In the genomic region with DNA sequence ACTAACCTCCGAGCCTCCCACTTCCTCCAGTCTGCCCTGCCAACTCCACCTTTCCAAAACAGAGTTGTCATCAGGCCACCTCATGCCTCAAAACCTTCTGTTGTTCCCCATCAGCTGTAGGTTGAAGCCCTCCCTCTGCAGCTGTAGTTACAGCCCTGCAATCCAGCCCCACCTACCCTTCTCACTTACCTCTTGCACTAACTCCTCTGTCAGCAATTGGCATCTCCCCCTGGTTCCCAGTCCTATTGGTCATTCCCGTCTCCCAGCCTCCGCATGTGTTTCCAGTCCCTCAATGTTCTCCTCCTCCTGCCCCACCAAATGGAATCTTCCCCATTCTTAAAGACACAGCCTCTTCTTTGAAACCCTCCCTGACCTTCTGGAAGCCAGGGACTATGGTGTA, we compare ENCODE assay signal across 25 cellular contexts.
"Had no signal": no experiment of that assay in that cellular context is flagged by ENCODE, and none has a peak within 500 bp of the region (broad histone marks: within the 10 kb centered on the region; RNA-seq: fewer than 3 reads in every experiment).

No MANE protein-coding gene starts in this region.

- H3K9me3 Mint-ChIP-seq: natural killer cell; stimulated activated memory B cell treated with anti-CD40 and anti-IgM and Interleukin-4, amounts not matched to agents 10 μg/mL and 1 μg/mL and 100 μg/mL, for 72 hours had no signal

- H3K4me3 Mint-ChIP-seq: immature natural killer cell; natural killer cell; stimulated activated memory B cell treated with anti-CD40 and anti-IgM and Interleukin-4, amounts not matched to agents 10 μg/mL and 1 μg/mL and 100 μg/mL, for 72 hours had no signal

- H3K4me1 Mint-ChIP-seq: stimulated activated memory B cell treated with anti-CD40 and anti-IgM and Interleukin-4, amounts not matched to agents 10 μg/mL and 1 μg/mL and 100 μg/mL, for 72 hours had no signal

- ATAC-seq: left colon; left ventricle myocardium superior; lower lobe of right lung; natural killer cell; pancreas; sciatic nerve; stimulated activated memory B cell treated with anti-CD40 and anti-IgM and Interleukin-4, amounts not matched to agents 10 μg/mL and 1 μg/mL and 100 μg/mL, for 72 hours; stimulated activated naive CD8-positive, alpha-beta T cell treated with anti-CD3 and anti-CD28 coated beads, Interleukin-15, Interleukin-2, amounts not matched to agents 100 U/mL and 50 U/mL, for 24 hours had no signal

- H3K4me2 ChIP-seq: smooth muscle cell had no signal

- H3K4me1 ChIP-seq: esophagus squamous epithelium, lower lobe of right lung, pancreas, tibial nerve, upper lobe of left lung had no signal

- H3K27me3 ChIP-seq: pancreas, tibial nerve, upper lobe of left lung had no signal

- H3K9me3 ChIP-seq: esophagus squamous epithelium, lower lobe of right lung, pancreas, thoracic aorta, tibial nerve, upper lobe of left lung had no signal

- H3K36me3 ChIP-seq: esophagus squamous epithelium, lower lobe of right lung, pancreas, thoracic aorta, tibial nerve, upper lobe of left lung had no signal

- H3K27ac Mint-ChIP-seq: stimulated activated memory B cell treated with anti-CD40 and anti-IgM and Interleukin-4, amounts not matched to agents 10 μg/mL and 1 μg/mL and 100 μg/mL, for 72 hours had no signal

- DNase-seq: cerebellar nuclear complex; cortex of kidney; erythroblast; esophagus squamous epithelium; foreskin melanocyte; hypothalamus; immature natural killer cell; kidney glomerular epithelial cell; left colon; left ventricle myocardium superior; lower lobe of right lung; natural killer cell; occipital lobe; pancreas; retina; stimulated activated CD4-positive, alpha-beta T cell treated with anti-CD3 and anti-CD28 coated beads, Interleukin-12 subunit alpha, Interleukin-12 subunit beta, amount 100 ng/mL, for 4 hours; stimulated activated CD4-positive, alpha-beta T cell treated with anti-CD3 and anti-CD28 coated beads, Interleukin-2, amount 100 ng/mL, for 24 hours; stimulated activated CD4-positive, alpha-beta T cell treated with anti-CD3 and anti-CD28 coated beads, Interleukin-4, amount 100 ng/mL, for 24 hours; stimulated activated naive CD8-positive, alpha-beta T cell treated with anti-CD3 and anti-CD28 coated beads, Interleukin-15, Interleukin-2, amounts not matched to agents 100 U/mL and 50 U/mL, for 24 hours; upper lobe of left lung had no signal

- H3K36me3 Mint-ChIP-seq: natural killer cell; stimulated activated memory B cell treated with anti-CD40 and anti-IgM and Interleukin-4, amounts not matched to agents 10 μg/mL and 1 μg/mL and 100 μg/mL, for 72 hours had no signal

- H3K4me3 ChIP-seq: esophagus squamous epithelium, lower lobe of right lung, pancreas, smooth muscle cell, thoracic aorta, tibial nerve, upper lobe of left lung had no signal

- H3K27ac ChIP-seq: esophagus squamous epithelium, lower lobe of right lung, pancreas, thoracic aorta, tibial nerve, upper lobe of left lung had no signal
